Comparison of ENCODE assay signal across 1 cellular context in genomic region chr1:118049981-118050380, GRCh38.
A peak's percentile ranks its signal among the peaks of the same experiment; 100 is the strongest.
TF ChIP-seq lines count a peak whose summit lies in the region.

No MANE protein-coding gene starts in this region.

TF ChIP-seq in K562, 482 proteins besides CTCF, POLR2A, EP300 and RAD21 (continued from another document and continues in another):
- TF ChIP-seq CHAMP1 (IDR thresholded peaks at IDR 0.05): no peak
- TF ChIP-seq ZNF277 (CRISPR knock-in tag; IDR thresholded peaks at IDR 0.05; ENCODE audit: borderline replicate concordance): no peak
- no peak for TF ChIP-seq ELF1 (tag; IDR thresholded peaks at IDR 0.05)
- 0 out of 2 replicates have a peak, but pooled peaks have one; percentile 30 for TF ChIP-seq IRF9 (tag; IDR thresholded peaks at IDR 0.05)
- TF ChIP-seq GMEB1 (CRISPR knock-in tag; IDR thresholded peaks at IDR 0.05): no peak
- TF ChIP-seq MAFG (tag; conservative IDR thresholded peaks at IDR 0.05): no peak
- TF ChIP-seq ATF4 (CRISPR knock-in tag; IDR thresholded peaks at IDR 0.05): 0 out of 2 replicates have a peak, but pooled peaks have one; percentile 33
- TF ChIP-seq MYNN (IDR thresholded peaks at IDR 0.05): no peak
- no peak for TF ChIP-seq MYNN (CRISPR knock-in tag; IDR thresholded peaks at IDR 0.05)
- no peak for TF ChIP-seq ZKSCAN3 (CRISPR knock-in tag; IDR thresholded peaks at IDR 0.05)
- no peak for TF ChIP-seq GATAD2A (IDR thresholded peaks at IDR 0.05)
- TF ChIP-seq MCM5 (IDR thresholded peaks at IDR 0.05; ENCODE audit: low read depth): no peak
- TF ChIP-seq CREM (IDR thresholded peaks at IDR 0.05; ENCODE audit: low read depth): no peak
- TF ChIP-seq ZNF699 (CRISPR knock-in tag; IDR thresholded peaks at IDR 0.05; ENCODE audit: insufficient replicate concordance): no peak
- TF ChIP-seq ZBTB2 (IDR thresholded peaks at IDR 0.05): no peak
- no peak for TF ChIP-seq NR2C2 (CRISPR knock-in tag; IDR thresholded peaks at IDR 0.05)
- TF ChIP-seq NR2C2 (tag; IDR thresholded peaks at IDR 0.05): no peak; the same call in 1 of the 2 replicates
- TF ChIP-seq FOXP1 (CRISPR knock-in tag; IDR thresholded peaks at IDR 0.05): no peak
- no peak for TF ChIP-seq CC2D1A (IDR thresholded peaks at IDR 0.05)
- 0 out of 2 replicates have a peak, but pooled peaks have one; percentile 41 for TF ChIP-seq CEBPG (CRISPR knock-in tag; IDR thresholded peaks at IDR 0.05)
- TF ChIP-seq CEBPG (tag; conservative IDR thresholded peaks at IDR 0.05 in 1 of 2, IDR thresholded peaks at IDR 0.05 in 1 of 2): peak; percentile 68 to 74
- TF ChIP-seq VEZF1 (CRISPR knock-in tag; IDR thresholded peaks at IDR 0.05): peak; percentile 43; the same call in 1 of the 2 replicates
- no peak for TF ChIP-seq SOX6 (IDR thresholded peaks at IDR 0.05)
- no peak for TF ChIP-seq ATF1 (CRISPR knock-in tag; IDR thresholded peaks at IDR 0.05)
- no peak for TF ChIP-seq ATF1 (tag; IDR thresholded peaks at IDR 0.05)
- TF ChIP-seq SREBF2 (CRISPR knock-in tag; IDR thresholded peaks at IDR 0.05): no peak
- TF ChIP-seq KDM2B (CRISPR knock-in tag; IDR thresholded peaks at IDR 0.05): no peak
- TF ChIP-seq CEBPB (tag; IDR thresholded peaks at IDR 0.05): peak; percentile 92
- TF ChIP-seq SMARCA5 (IDR thresholded peaks at IDR 0.05): no peak
- TF ChIP-seq SNAPC5 (CRISPR knock-in tag; IDR thresholded peaks at IDR 0.05): no peak
- no peak for TF ChIP-seq MBD2 (IDR thresholded peaks at IDR 0.05; ENCODE audit: borderline replicate concordance, low read depth)
- TF ChIP-seq ASH1L (IDR thresholded peaks at IDR 0.05; ENCODE audit: borderline replicate concordance, low read depth, partially characterized antibody): no peak
- TF ChIP-seq MGA (IDR thresholded peaks at IDR 0.05): peak; percentile 93
- TF ChIP-seq CHCHD3 (CRISPR knock-in tag; IDR thresholded peaks at IDR 0.05): no peak
- TF ChIP-seq TRIM24 (IDR thresholded peaks at IDR 0.05): peak in 1 of 2 experiments; percentile 41; a peak in 1 of 4 replicates
- no peak for TF ChIP-seq SIN3A (IDR thresholded peaks at IDR 0.05; ENCODE audit: borderline replicate concordance in 2 of 2, control insufficient read depth in 1 of 2, low read depth in 2 of 2, low read length in 2 of 2)
- no peak for TF ChIP-seq PTBP1 (IDR thresholded peaks at IDR 0.05; ENCODE audit: low read depth, low read length)
- 0 out of 2 replicates have a peak, but pooled peaks have one; percentile 31 for TF ChIP-seq RNF2 (IDR thresholded peaks at IDR 0.05)
- no peak for TF ChIP-seq PHF20 (IDR thresholded peaks at IDR 0.05; ENCODE audit: partially characterized antibody)
- TF ChIP-seq NELFE (IDR thresholded peaks at IDR 0.05; ENCODE audit: insufficient read depth, insufficient read length): no peak
- no peak for TF ChIP-seq RBFOX2 (IDR thresholded peaks at IDR 0.05; ENCODE audit: low read depth, low read length)
- TF ChIP-seq STAT5B (CRISPR knock-in tag; IDR thresholded peaks at IDR 0.05): no peak
- TF ChIP-seq ESRRA (IDR thresholded peaks at IDR 0.05; ENCODE audit: borderline replicate concordance, low read depth): peak; percentile 27; the same call in 1 of the 2 replicates
- no peak for TF ChIP-seq CBFB (CRISPR knock-in tag; IDR thresholded peaks at IDR 0.05)
- no peak for TF ChIP-seq DIDO1 (tag; IDR thresholded peaks at IDR 0.05; ENCODE audit: low read depth)
- TF ChIP-seq MED1 (CRISPR knock-in tag; IDR thresholded peaks at IDR 0.05; ENCODE audit: borderline replicate concordance): no peak
